16 cellular contexts compared by ENCODE assay signal in genomic region chr2:120018549-120018948, GRCh38. TPM values are rescaled to one million over a fixed set of nuclear protein-coding genes. Genes with fewer than 3 reads are reported as not detected.
DNase-seq lines count a peak whose midpoint lies in the region; ATAC-seq, FAIRE-seq and TF ChIP-seq lines count a peak whose summit lies in the region.
"Had no signal": no experiment of that assay in that cellular context is flagged by ENCODE, and none has a peak within 500 bp of the region (broad histone marks: within the 10 kb centered on the region; RNA-seq: fewer than 3 reads in every experiment).

No MANE protein-coding gene starts in this region.

- intact Hi-C loops in HepG2 (cut with micrococcal nuclease; ENCODE audit: unreplicated experiment): no loop called here
- intact Hi-C loops in right lobe of liver (cut with DNase I): no loop called here
- intact Hi-C loops in left lung (cut with DNase I): no loop called here
- intact Hi-C loops in testis (cut with DNase I; ENCODE audit: low total_unique reads): no loop called here

- FAIRE-seq in HepG2 (lab: Jason Lieb, UNC): no peak
- FAIRE-seq: GM12892, H54 had no signal

- no peak overlapping the region for H3K27ac ChIP-seq in HepG2 (ENCODE audit: extremely low read length, insufficient read depth, low read length)
- no peak overlapping the region for H3K27ac ChIP-seq in right lobe of liver
- H3K27ac ChIP-seq in left lung: no peak overlapping the region
- H3K27ac ChIP-seq in testis: no peak overlapping the region
- H3K27ac ChIP-seq: BLaER1 had no signal

- TF ChIP-seq RAD21 in HepG2 (CRISPR knock-in tag; IDR thresholded peaks at IDR 0.05): no peak

- ATAC-seq in HepG2: peak; percentile 44; the same call in 1 of the 3 replicates
- no peak for ATAC-seq in right lobe of liver
- ATAC-seq in left lung: peak; percentile 40
- ATAC-seq: HCT116 had no signal

- no peak overlapping the region for H2AFZ ChIP-seq in HepG2 (ENCODE audit: low read length)

- POLR2A ChIA-PET in HepG2 (lab: Yijun Ruan, JAX): no interaction called here

- H3K4me1 ChIP-seq in HepG2 (ENCODE audit: insufficient read depth, low read length): peaks cover 54% of the 10 kb centered on the region
- H3K4me1 ChIP-seq in right lobe of liver: peaks cover 0 to 10% (median 2%) of the 10 kb centered on the region in 4 donors
- peaks cover 0 to 3% of the 10 kb centered on the region in 2 donors for H3K4me1 ChIP-seq in left lung
- H3K4me1 ChIP-seq in testis: peaks cover 6% of the 10 kb centered on the region

- 0 out of 2 replicates have a peak overlapping the region, but pooled peaks have one; percentile 15 for H3K4me2 ChIP-seq in HepG2 (ENCODE audit: low read depth, low read length)
- H3K4me2 ChIP-seq: BLaER1 had no signal

- no peak for TF ChIP-seq POLR2A in HepG2 (IDR thresholded peaks at IDR 0.05; ENCODE audit: insufficient read depth in 1 of 2, low read depth in 2 of 2, low read length in 2 of 2)
- no peak for TF ChIP-seq POLR2A in right lobe of liver (IDR thresholded peaks at IDR 0.05)
- no peak for TF ChIP-seq POLR2A in testis (IDR thresholded peaks at IDR 0.05)

- H3K27me3 ChIP-seq in HepG2 (ENCODE audit: control insufficient read depth in 1 of 2, insufficient read depth in 2 of 2, low read length in 2 of 2) (no peaks in the 10 kb centered on the region), right lobe of liver (no peaks in the 10 kb centered on the region), left lung (peaks cover 0 to 2% of the 10 kb centered on the region in 2 donors), testis (no peaks in the 10 kb centered on the region)
- H3K27me3 ChIP-seq: BLaER1 had no signal

- peaks cover 0 to 4% of the 10 kb centered on the region in 2 experiments; a peak in 1 of 5 replicates for H3K36me3 ChIP-seq in HepG2 (replicated peaks in 1 of 2; ENCODE audit: control insufficient read depth in 1 of 2, insufficient read depth in 2 of 2, low read length in 2 of 2)
- peaks cover 0 to 3% (median 0%) of the 10 kb centered on the region in 4 donors for H3K36me3 ChIP-seq in right lobe of liver
- no peaks in the 10 kb centered on the region for H3K36me3 ChIP-seq in left lung
- H3K36me3 ChIP-seq in testis (ENCODE audit: low read depth, missing control alignments): no peaks in the 10 kb centered on the region

- CTCF ChIA-PET in HepG2 (lab: Yijun Ruan, JAX; ENCODE audit: low intra/inter-chr PET ratio, low total read pairs): no interaction called here

- TF ChIP-seq CTCF in HepG2 (CRISPR knock-in tag; IDR thresholded peaks at IDR 0.05) (no peak), right lobe of liver (IDR thresholded peaks at IDR 0.05) (no peak), left lung (IDR thresholded peaks at IDR 0.05) (no peak), testis (IDR thresholded peaks at IDR 0.05) (no peak)

- WGBS in HepG2 (ENCODE audit: low lambda C conversion rate): 82% methylated on average over 4 of the region's 4 CpGs
- 79% methylated on average over 4 of the region's 4 CpGs for WGBS in right lobe of liver (ENCODE audit: insufficient coverage, low coverage, low lambda C conversion rate, missing lambda C conversion rate)
- 93 to 94% methylated on average over 4 of the region's 4 CpGs for WGBS in testis, 2 donors

- no peaks in the 10 kb centered on the region for H3K9me3 ChIP-seq in HepG2 (ENCODE audit: low read length)
- no peaks in the 10 kb centered on the region for H3K9me3 ChIP-seq in right lobe of liver
- H3K9me3 ChIP-seq in left lung: no peaks in the 10 kb centered on the region
- no peaks in the 10 kb centered on the region for H3K9me3 ChIP-seq in testis

- peaks cover 93% of the 10 kb centered on the region for H3K79me2 ChIP-seq in HepG2 (ENCODE audit: insufficient read depth, low read length)

- peaks cover 33% of the 10 kb centered on the region for H4K20me1 ChIP-seq in HepG2 (ENCODE audit: insufficient read depth, low read length)
- H4K20me1 ChIP-seq: BLaER1 had no signal

- in situ Hi-C loops in HepG2 (cut with HindIII; ENCODE audit: extremely low pct_ligation_motif_present, low pct_unique_long_range_greater_than_20kb): no loop called here

- no peak overlapping the region for H3K9ac ChIP-seq in HepG2 (ENCODE audit: insufficient read depth, low read depth, low read length)
- H3K9ac ChIP-seq: BLaER1 had no signal

- H3K4me3 ChIP-seq in HepG2 (replicated peaks in 1 of 3; ENCODE audit: insufficient read depth in 1 of 3, low read depth in 2 of 3, low read length in 3 of 3) (no peak overlapping the region), right lobe of liver (no peak overlapping the region), left lung (no peak overlapping the region), testis (no peak overlapping the region)
- H3K4me3 ChIP-seq: BLaER1 had no signal

- DNase-seq in HepG2 (ENCODE audit: low spot score): no peak
- no peak for DNase-seq in right lobe of liver
- peak in 1 of 2 donors; percentile 37 for DNase-seq in left lung
- DNase-seq in renal cortical epithelial cell (ENCODE audit: low read depth): peak; percentile 42
- no peak for DNase-seq in NCI-H146 treated with DMSO at 0.1 percent for 48 hours (lab: John Stamatoyannopoulos, UW; ENCODE audit: unreplicated experiment)
- no peak for DNase-seq in testis
- no peak for DNase-seq in D341Med (ENCODE audit: low spot score)
- DNase-seq: 8988T; AML-193; CD8-positive, alpha-beta memory T cell; DMS53; GDM1 had no signal

- no TSS peak for BruUV-seq in HepG2 (replicated peaks; lab: Mats Ljungman, UMichigan)

- TF ChIP-seq EP300 in HepG2 (IDR thresholded peaks at IDR 0.05; ENCODE audit: low read depth in 2 of 2, low read length in 2 of 2): no peak
- TF ChIP-seq EP300 in HepG2 (CRISPR knock-in tag; IDR thresholded peaks at IDR 0.05; ENCODE audit: borderline replicate concordance): no peak

TF ChIP-seq in HepG2, 621 proteins besides CTCF, POLR2A, EP300 and RAD21 (continues in another document):
- TF ChIP-seq ZNF605 (CRISPR knock-in tag; IDR thresholded peaks at IDR 0.05) (no peak), MIER3 (CRISPR knock-in tag; IDR thresholded peaks at IDR 0.05; ENCODE audit: borderline replicate concordance) (no peak), ZNF790 (CRISPR knock-in tag; IDR thresholded peaks at IDR 0.05; ENCODE audit: borderline replicate concordance) (no peak), ZNF503 (CRISPR knock-in tag; IDR thresholded peaks at IDR 0.05) (no peak), DDIT3 (CRISPR knock-in tag; IDR thresholded peaks at IDR 0.05) (no peak), RXRB (CRISPR knock-in tag; IDR thresholded peaks at IDR 0.05; ENCODE audit: borderline replicate concordance) (no peak), ZNF580 (CRISPR knock-in tag; IDR thresholded peaks at IDR 0.05; ENCODE audit: borderline replicate concordance, low read depth) (no peak), GABPA (IDR thresholded peaks at IDR 0.05; ENCODE audit: low read depth, low read length) (no peak), GABPA (CRISPR knock-in tag; IDR thresholded peaks at IDR 0.05; ENCODE audit: low read depth) (no peak), ZNF331 (CRISPR knock-in tag; IDR thresholded peaks at IDR 0.05) (no peak)

RNA-seq across cellular contexts. Expression of gene EPB41L5, which starts 5.7 kb away (rescaled TPM):
- total RNA-seq in HepG2 (2016; rRNA removed; fragmentation: Illumina TruSeq; extraction: Trizol) (47.5 and 64.6 TPM in 2 replicates), right lobe of liver (10 to 100 TPM; 27.1 to 54.1 (median 43.3) TPM), left lung (10 to 100 TPM; 36.2 to 53.8 TPM), renal cortical epithelial cell (33.0 and 57.3 TPM in 2 replicates), testis (10 to 100 TPM; 62.7 to 73.6 TPM)
- 99.6 and 115 TPM in 2 replicates for total RNA-seq in HepG2 (2016; cell fraction: cytosol; rRNA removed; fragmentation: Illumina TruSeq; extraction: Trizol; ENCODE audit: low read depth)
- total RNA-seq in HepG2 (2016; cell fraction: insoluble cytoplasmic fraction; rRNA removed; fragmentation: Illumina TruSeq; extraction: Trizol): 44.8 and 61.7 TPM in 2 replicates
- 54.2 and 59.7 TPM in 2 replicates for total RNA-seq in HepG2 (2016; cell fraction: membrane; rRNA removed; fragmentation: Illumina TruSeq; extraction: Trizol)
- total RNA-seq in HepG2 (2016; cell fraction: nucleus; rRNA removed; fragmentation: Illumina TruSeq; extraction: Trizol): 92.1 and 96.5 TPM in 2 replicates
- polyA plus RNA-seq in HepG2 (2011; rRNA removed) (33.6 and 40.5 TPM in 2 replicates), testis (ENCODE audit: insufficient read depth, low read depth, low replicate concordance) (56.8 TPM)
- polyA plus RNA-seq in HepG2 (2011; cell fraction: cytosol; rRNA removed): 18.0 and 25.9 TPM in 2 replicates
- 52.7 and 57.0 TPM in 2 replicates for polyA plus RNA-seq in HepG2 (2011; cell fraction: nucleus; rRNA removed)
- 27.8 and 36.9 TPM in 2 replicates for polyA plus RNA-seq in HepG2 (2012)
- 2.2 and 2.3 TPM in 2 replicates for polyA plus RNA-seq in HepG2 (2016; cell fraction: cytosol; fragmentation: Illumina TruSeq; extraction: Trizol; ENCODE audit: low read depth)
- 42.1 and 46.5 TPM in 2 replicates for polyA plus RNA-seq in HepG2 (2016; cell fraction: insoluble cytoplasmic fraction; fragmentation: Illumina TruSeq; extraction: Trizol; ENCODE audit: low read depth)
- 6.1 and 6.6 TPM in 2 replicates for polyA plus RNA-seq in HepG2 (2016; cell fraction: membrane; fragmentation: Illumina TruSeq; extraction: Trizol; ENCODE audit: low read depth)
- 58.6 and 59.7 TPM in 2 replicates for polyA plus RNA-seq in HepG2 (2016; cell fraction: nucleus; fragmentation: Illumina TruSeq; extraction: Trizol; ENCODE audit: insufficient read depth, low read depth)
- 1.2 and 68.6 TPM in 2 replicates for polyA minus RNA-seq in HepG2 (2011; rRNA and poly(A)+ RNA removed; ENCODE audit: low replicate concordance)
- polyA minus RNA-seq in HepG2 (2011; cell fraction: cytosol; rRNA and poly(A)+ RNA removed): 53.8 and 54.3 TPM in 2 replicates
- polyA minus RNA-seq in HepG2 (2011; cell fraction: nucleus; rRNA and poly(A)+ RNA removed): 328 and 391 TPM in 2 replicates

Comparison
In these comparisons a context has a peak if more than half of its experiments do, and no peak if none do; other contexts are left out.
1. ATAC-seq: peak in HepG2 (single experiment) and left lung (single experiment); none in right lobe of liver (0 of 4).